ENCODE assay signal across 1 cellular context in the genomic region with DNA sequence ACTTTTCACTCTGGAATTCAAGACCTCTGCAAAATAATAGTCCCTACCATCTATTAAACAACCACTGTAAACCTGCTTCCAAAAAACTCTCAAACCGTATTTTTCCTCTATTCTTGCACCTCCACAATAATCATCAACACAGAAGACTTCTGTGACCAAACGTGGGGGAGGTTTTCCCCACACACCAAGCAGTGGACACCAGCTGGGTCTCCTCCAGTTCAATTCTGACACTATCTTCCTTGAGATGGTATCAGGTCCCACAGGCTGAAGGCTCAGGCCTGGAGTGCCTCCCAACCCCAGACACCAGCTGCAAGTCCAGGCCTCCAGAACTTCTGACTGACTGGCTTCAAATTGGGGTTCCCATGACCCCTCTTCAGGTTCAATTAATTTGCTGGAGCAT.
A peak's percentile ranks its signal among the peaks of the same experiment; 100 is the strongest.
TF ChIP-seq lines count a peak whose summit lies in the region.

No MANE protein-coding gene starts in this region.

TF ChIP-seq in K562, 482 proteins besides CTCF, POLR2A, EP300 and RAD21 (continues in another document):
- TF ChIP-seq, protein P1, sequence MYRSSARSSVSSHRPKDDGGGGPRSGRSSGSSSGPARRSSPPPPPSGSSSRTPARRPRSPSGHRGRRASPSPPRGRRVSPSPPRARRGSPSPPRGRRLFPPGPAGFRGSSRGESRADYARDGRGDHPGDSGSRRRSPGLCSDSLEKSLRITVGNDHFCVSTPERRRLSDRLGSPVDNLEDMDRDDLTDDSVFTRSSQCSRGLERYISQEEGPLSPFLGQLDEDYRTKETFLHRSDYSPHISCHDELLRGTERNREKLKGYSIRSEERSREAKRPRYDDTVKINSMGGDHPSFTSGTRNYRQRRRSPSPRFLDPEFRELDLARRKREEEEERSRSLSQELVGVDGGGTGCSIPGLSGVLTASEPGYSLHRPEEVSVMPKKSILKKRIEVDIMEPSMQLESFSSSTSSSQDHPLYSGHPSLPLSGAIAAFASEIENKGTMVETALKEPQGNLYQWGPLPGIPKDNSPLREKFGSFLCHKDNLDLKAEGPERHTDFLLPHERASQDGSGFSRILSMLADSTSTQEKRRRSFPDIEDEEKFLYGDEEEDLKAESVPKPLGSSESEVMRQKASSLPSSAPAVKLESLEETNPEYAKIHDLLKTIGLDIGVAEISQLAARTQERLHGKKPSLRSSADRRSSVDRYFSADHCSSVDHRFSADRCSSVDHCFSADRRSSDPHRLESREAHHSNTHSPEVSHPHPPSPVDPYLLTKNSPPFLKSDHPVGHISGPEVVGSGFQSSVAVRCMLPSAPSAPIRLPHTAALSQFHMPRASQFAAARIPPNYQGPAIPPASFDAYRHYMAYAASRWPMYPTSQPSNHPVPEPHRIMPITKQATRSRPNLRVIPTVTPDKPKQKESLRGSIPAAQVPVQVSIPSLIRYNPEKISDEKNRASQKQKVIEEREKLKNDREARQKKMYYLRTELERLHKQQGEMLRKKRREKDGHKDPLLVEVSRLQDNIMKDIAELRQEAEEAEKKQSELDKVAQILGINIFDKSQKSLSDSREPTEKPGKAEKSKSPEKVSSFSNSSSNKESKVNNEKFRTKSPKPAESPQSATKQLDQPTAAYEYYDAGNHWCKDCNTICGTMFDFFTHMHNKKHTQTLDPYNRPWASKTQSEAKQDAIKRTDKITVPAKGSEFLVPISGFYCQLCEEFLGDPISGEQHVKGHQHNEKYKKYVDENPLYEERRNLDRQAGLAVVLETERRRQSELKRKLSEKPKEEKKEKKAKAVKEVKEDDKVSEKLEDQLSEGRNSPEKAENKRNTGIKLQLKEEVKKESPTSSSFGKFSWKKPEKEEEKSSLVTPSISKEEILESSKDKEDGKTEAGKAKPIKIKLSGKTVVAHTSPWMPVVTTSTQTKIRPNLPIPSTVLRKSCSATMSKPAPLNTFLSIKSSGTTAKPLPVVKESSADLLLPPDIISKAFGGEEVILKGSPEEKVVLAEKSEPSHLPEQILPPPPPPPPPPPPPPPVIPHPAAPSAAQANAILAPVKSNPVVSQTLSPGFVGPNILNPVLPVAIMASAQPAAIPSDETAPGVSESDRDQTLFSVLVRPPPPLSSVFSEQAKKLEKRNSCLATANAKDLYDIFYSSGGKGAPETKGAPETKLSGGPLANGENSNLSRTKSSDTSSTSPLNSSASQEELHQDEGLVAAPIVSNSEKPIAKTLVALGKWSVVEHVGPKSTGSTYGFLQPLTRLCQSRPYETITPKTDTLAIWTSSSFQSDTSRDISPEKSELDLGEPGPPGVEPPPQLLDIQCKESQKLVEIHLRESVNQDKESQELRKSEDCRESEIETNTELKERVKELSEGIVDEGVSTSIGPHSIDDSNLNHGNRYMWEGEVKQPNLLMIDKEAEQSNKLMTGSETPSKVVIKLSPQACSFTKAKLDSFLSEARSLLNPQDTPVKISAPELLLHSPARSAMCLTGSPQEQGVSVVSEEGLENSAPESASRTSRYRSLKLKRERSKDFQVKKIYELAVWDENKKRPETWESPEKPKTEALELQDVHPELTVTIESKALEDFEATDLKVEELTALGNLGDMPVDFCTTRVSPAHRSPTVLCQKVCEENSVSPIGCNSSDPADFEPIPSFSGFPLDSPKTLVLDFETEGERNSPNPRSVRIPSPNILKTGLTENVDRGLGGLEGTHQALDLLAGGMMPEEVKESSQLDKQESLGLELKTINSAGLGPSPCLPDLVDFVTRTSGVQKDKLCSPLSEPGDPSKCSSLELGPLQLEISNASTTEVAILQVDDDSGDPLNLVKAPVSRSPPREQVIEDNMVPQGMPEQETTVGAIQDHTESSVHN (IDR thresholded peaks at IDR 0.05; ENCODE audit: borderline replicate concordance in 1 of 2, low read depth in 1 of 2): 0 out of 4 replicates have a peak, but pooled peaks of 1 of the 2 experiments have one; percentile 24
- TF ChIP-seq, protein P2, sequence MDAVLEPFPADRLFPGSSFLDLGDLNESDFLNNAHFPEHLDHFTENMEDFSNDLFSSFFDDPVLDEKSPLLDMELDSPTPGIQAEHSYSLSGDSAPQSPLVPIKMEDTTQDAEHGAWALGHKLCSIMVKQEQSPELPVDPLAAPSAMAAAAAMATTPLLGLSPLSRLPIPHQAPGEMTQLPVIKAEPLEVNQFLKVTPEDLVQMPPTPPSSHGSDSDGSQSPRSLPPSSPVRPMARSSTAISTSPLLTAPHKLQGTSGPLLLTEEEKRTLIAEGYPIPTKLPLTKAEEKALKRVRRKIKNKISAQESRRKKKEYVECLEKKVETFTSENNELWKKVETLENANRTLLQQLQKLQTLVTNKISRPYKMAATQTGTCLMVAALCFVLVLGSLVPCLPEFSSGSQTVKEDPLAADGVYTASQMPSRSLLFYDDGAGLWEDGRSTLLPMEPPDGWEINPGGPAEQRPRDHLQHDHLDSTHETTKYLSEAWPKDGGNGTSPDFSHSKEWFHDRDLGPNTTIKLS (IDR thresholded peaks at IDR 0.05; ENCODE audit: borderline replicate concordance, low read depth): no peak
- no peak for TF ChIP-seq FOXK1 (CRISPR knock-in tag; IDR thresholded peaks at IDR 0.05; ENCODE audit: borderline replicate concordance)
- TF ChIP-seq KLF16 (IDR thresholded peaks at IDR 0.05): peak; percentile 67; the same call in 1 of the 2 replicates
- no peak for TF ChIP-seq JUND (IDR thresholded peaks at IDR 0.05; ENCODE audit: borderline replicate concordance, low read depth, low read length)
- peak; percentile 49; the same call in 1 of the 3 replicates for TF ChIP-seq JUND (tag; IDR thresholded peaks at IDR 0.05; ENCODE audit: borderline replicate concordance, low read depth, low read length)
- no peak for TF ChIP-seq HMGN3 (IDR thresholded peaks at IDR 0.05; ENCODE audit: borderline replicate concordance, extremely low read depth, insufficient read length, low read depth, low read length)
- TF ChIP-seq, protein P3, sequence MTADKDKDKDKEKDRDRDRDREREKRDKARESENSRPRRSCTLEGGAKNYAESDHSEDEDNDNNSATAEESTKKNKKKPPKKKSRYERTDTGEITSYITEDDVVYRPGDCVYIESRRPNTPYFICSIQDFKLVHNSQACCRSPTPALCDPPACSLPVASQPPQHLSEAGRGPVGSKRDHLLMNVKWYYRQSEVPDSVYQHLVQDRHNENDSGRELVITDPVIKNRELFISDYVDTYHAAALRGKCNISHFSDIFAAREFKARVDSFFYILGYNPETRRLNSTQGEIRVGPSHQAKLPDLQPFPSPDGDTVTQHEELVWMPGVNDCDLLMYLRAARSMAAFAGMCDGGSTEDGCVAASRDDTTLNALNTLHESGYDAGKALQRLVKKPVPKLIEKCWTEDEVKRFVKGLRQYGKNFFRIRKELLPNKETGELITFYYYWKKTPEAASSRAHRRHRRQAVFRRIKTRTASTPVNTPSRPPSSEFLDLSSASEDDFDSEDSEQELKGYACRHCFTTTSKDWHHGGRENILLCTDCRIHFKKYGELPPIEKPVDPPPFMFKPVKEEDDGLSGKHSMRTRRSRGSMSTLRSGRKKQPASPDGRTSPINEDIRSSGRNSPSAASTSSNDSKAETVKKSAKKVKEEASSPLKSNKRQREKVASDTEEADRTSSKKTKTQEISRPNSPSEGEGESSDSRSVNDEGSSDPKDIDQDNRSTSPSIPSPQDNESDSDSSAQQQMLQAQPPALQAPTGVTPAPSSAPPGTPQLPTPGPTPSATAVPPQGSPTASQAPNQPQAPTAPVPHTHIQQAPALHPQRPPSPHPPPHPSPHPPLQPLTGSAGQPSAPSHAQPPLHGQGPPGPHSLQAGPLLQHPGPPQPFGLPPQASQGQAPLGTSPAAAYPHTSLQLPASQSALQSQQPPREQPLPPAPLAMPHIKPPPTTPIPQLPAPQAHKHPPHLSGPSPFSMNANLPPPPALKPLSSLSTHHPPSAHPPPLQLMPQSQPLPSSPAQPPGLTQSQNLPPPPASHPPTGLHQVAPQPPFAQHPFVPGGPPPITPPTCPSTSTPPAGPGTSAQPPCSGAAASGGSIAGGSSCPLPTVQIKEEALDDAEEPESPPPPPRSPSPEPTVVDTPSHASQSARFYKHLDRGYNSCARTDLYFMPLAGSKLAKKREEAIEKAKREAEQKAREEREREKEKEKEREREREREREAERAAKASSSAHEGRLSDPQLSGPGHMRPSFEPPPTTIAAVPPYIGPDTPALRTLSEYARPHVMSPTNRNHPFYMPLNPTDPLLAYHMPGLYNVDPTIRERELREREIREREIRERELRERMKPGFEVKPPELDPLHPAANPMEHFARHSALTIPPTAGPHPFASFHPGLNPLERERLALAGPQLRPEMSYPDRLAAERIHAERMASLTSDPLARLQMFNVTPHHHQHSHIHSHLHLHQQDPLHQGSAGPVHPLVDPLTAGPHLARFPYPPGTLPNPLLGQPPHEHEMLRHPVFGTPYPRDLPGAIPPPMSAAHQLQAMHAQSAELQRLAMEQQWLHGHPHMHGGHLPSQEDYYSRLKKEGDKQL (CRISPR knock-in tag; IDR thresholded peaks at IDR 0.05; ENCODE audit: borderline replicate concordance): no peak
- no peak for TF ChIP-seq ZNF197 (CRISPR knock-in tag; IDR thresholded peaks at IDR 0.05; ENCODE audit: low read depth)
- peak in 1 of 2 experiments; percentile 56; a peak in 1 of 4 replicates for TF ChIP-seq RCOR1 (IDR thresholded peaks at IDR 0.05; ENCODE audit: borderline replicate concordance in 1 of 2, low read depth in 2 of 2, low read length in 2 of 2)
- TF ChIP-seq, protein P4, sequence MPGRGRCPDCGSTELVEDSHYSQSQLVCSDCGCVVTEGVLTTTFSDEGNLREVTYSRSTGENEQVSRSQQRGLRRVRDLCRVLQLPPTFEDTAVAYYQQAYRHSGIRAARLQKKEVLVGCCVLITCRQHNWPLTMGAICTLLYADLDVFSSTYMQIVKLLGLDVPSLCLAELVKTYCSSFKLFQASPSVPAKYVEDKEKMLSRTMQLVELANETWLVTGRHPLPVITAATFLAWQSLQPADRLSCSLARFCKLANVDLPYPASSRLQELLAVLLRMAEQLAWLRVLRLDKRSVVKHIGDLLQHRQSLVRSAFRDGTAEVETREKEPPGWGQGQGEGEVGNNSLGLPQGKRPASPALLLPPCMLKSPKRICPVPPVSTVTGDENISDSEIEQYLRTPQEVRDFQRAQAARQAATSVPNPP (IDR thresholded peaks at IDR 0.05; ENCODE audit: borderline replicate concordance, insufficient read depth, insufficient read length): no peak
- TF ChIP-seq STAG1 (CRISPR knock-in tag; IDR thresholded peaks at IDR 0.05; ENCODE audit: borderline replicate concordance): no peak
- TF ChIP-seq SOX6 (IDR thresholded peaks at IDR 0.05): 0 out of 2 replicates have a peak, but pooled peaks have one; percentile 36
- TF ChIP-seq DDX20 (tag; IDR thresholded peaks at IDR 0.05; ENCODE audit: low read depth): no peak
- TF ChIP-seq, protein P5, sequence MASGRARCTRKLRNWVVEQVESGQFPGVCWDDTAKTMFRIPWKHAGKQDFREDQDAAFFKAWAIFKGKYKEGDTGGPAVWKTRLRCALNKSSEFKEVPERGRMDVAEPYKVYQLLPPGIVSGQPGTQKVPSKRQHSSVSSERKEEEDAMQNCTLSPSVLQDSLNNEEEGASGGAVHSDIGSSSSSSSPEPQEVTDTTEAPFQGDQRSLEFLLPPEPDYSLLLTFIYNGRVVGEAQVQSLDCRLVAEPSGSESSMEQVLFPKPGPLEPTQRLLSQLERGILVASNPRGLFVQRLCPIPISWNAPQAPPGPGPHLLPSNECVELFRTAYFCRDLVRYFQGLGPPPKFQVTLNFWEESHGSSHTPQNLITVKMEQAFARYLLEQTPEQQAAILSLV (tag; IDR thresholded peaks at IDR 0.05): no peak
- TF ChIP-seq, protein P6, sequence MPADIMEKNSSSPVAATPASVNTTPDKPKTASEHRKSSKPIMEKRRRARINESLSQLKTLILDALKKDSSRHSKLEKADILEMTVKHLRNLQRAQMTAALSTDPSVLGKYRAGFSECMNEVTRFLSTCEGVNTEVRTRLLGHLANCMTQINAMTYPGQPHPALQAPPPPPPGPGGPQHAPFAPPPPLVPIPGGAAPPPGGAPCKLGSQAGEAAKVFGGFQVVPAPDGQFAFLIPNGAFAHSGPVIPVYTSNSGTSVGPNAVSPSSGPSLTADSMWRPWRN (IDR thresholded peaks at IDR 0.05; ENCODE audit: low read depth): no peak
- TF ChIP-seq LEF1 (IDR thresholded peaks at IDR 0.05): peak; percentile 24; the same call in 1 of the 2 replicates
- TF ChIP-seq, protein P7, sequence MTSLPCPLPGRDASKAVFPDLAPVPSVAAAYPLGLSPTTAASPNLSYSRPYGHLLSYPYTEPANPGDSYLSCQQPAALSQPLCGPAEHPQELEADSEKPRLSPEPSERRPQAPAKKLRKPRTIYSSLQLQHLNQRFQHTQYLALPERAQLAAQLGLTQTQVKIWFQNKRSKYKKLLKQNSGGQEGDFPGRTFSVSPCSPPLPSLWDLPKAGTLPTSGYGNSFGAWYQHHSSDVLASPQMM (CRISPR knock-in tag; IDR thresholded peaks at IDR 0.05): no peak
- TF ChIP-seq ZNF830 (CRISPR knock-in tag; IDR thresholded peaks at IDR 0.05): no peak
- TF ChIP-seq, protein P8, sequence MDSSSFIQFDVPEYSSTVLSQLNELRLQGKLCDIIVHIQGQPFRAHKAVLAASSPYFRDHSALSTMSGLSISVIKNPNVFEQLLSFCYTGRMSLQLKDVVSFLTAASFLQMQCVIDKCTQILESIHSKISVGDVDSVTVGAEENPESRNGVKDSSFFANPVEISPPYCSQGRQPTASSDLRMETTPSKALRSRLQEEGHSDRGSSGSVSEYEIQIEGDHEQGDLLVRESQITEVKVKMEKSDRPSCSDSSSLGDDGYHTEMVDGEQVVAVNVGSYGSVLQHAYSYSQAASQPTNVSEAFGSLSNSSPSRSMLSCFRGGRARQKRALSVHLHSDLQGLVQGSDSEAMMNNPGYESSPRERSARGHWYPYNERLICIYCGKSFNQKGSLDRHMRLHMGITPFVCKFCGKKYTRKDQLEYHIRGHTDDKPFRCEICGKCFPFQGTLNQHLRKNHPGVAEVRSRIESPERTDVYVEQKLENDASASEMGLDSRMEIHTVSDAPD (CRISPR knock-in tag; IDR thresholded peaks at IDR 0.05): no peak
- no peak for TF ChIP-seq RAD51 (IDR thresholded peaks at IDR 0.05; ENCODE audit: borderline replicate concordance, low read depth)
- TF ChIP-seq SMARCB1 (IDR thresholded peaks at IDR 0.05; ENCODE audit: insufficient read length, low read depth): no peak
- TF ChIP-seq ETS2 (tag; IDR thresholded peaks at IDR 0.05; ENCODE audit: borderline replicate concordance, poor library complexity, severe bottlenecking): no peak
- TF ChIP-seq, protein P9, sequence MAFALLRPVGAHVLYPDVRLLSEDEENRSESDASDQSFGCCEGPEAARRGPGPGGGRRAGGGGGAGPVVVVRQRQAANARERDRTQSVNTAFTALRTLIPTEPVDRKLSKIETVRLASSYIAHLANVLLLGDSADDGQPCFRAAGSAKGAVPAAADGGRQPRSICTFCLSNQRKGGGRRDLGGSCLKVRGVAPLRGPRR (CRISPR knock-in tag; IDR thresholded peaks at IDR 0.05): no peak
- TF ChIP-seq HNRNPK (IDR thresholded peaks at IDR 0.05; ENCODE audit: low read depth, low read length, poor library complexity, severe bottlenecking): no peak
- TF ChIP-seq BHLHE40 (IDR thresholded peaks at IDR 0.05; ENCODE audit: low read length): no peak
- TF ChIP-seq RBM25 (IDR thresholded peaks at IDR 0.05; ENCODE audit: low read depth, low read length, severe bottlenecking): no peak
- no peak for TF ChIP-seq BRD4 (IDR thresholded peaks at IDR 0.05)
- no peak for TF ChIP-seq SMAD4 (CRISPR knock-in tag; conservative IDR thresholded peaks at IDR 0.05)
- TF ChIP-seq COPS2 (conservative IDR thresholded peaks at IDR 0.05): no peak
- TF ChIP-seq GATAD2B (IDR thresholded peaks at IDR 0.05; ENCODE audit: borderline replicate concordance): no peak
- TF ChIP-seq, protein P10, sequence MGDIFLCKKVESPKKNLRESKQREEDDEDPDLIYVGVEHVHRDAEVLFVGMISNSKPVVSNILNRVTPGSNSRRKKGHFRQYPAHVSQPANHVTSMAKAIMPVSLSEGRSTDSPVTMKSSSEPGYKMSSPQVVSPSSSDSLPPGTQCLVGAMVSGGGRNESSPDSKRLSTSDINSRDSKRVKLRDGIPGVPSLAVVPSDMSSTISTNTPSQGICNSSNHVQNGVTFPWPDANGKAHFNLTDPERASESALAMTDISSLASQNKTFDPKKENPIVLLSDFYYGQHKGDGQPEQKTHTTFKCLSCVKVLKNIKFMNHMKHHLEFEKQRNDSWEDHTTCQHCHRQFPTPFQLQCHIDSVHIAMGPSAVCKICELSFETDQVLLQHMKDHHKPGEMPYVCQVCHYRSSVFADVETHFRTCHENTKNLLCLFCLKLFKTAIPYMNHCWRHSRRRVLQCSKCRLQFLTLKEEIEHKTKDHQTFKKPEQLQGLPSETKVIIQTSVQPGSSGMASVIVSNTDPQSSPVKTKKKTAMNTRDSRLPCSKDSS (IDR thresholded peaks at IDR 0.05; ENCODE audit: low read depth, partially characterized antibody): no peak
